1 cellular context compared by ENCODE assay signal in the genomic region with DNA sequence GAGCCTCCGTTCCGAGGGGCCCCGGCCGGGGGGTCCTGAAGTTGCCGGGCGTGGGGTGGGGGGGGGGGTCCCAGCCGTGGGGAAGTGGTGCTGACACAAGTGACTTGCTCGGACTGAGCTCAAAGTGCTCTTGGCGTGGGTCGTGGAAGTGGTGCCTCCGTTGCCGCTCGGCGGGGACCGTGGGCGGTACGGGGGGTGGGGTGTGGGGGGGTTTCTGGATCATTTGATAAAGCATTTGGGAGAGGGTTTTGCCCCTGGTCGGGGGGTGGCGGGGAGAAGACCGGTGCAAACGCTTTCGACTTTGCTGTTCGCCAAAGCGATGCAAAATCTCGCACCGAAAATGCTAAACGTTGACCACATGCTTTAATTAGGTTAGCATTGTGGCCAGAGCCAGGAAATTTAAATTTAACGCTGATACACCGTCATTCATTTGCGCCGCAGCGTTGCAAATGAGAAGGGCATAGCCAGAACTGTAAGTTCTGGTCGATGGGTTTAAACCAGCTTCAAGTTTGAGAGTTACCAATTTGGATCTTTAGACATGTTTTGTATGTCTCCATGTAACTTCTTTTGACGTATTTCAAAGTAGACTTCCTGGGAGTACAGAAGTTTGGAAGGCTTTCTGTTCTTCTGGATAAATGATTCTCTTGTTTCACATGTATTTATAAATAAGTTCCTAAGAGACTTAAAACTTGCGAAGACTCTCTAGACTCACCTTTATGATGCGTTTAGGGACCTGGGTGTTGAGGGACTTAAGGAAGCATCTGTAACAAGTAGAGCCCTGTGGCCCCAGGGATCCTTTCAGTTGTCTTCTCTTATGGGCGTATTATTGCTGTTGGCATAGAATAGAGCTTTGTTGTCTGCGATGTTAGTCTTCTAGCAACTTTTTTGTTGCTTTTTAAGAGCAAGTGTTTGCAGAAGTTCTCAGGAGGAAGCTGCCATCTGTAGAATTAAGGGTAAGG.
TF ChIP-seq lines count a peak whose summit lies in the region.

No MANE protein-coding gene starts in this region.

TF ChIP-seq in HEK293T, 16 proteins besides CTCF, POLR2A, EP300 and RAD21 (continued from another document):
- no peak for TF ChIP-seq TARDBP (IDR thresholded peaks at IDR 0.05)
- TF ChIP-seq FOXK2 (IDR thresholded peaks at IDR 0.05), result no peak
